9 cellular contexts compared by ENCODE assay signal in the genomic region with DNA sequence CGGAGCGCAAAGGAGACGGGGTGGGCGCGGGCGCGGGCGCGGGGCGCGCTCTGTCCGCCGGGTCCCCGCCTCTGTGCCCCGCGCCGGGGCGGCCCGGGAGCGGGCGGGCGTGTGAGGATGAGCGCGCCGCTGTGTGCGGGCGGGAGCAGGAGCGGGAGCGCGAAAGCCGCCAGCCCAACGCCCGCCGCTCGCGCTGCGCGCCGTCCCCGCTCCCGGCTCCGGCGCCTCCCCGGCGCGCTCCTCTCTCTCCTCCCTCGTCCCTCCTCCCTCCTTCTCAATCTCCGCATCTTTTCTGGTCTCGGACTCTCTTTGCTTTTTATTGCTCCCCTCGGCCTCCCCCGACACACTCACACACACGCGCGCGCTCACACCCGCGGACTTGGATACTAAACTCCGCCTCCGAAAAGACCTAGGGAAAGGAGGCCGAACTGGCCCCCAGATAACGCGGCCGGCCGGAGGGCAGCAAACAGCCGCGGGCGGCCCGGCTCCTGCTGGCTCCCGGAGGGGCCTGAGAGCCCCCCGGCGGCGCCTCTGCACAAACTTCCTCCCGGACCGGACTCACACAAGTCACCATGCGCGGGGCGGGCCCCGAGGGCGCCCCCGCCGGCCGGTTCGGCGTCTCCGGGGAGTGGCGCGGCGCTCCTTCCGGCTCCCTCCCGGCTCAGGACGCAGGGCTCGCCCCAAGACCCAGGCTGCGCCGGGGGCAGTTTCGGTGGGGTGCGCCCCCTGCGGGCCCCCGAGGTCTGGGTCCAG. TPM values are rescaled to one million over a fixed set of nuclear protein-coding genes. Genes with fewer than 3 reads are reported as not detected.
DNase-seq lines count a peak whose midpoint lies in the region; ATAC-seq and TF ChIP-seq lines count a peak whose summit lies in the region.
"Had no signal": no experiment of that assay in that cellular context is flagged by ENCODE, and none has a peak within 500 bp of the region (broad histone marks: within the 10 kb centered on the region; RNA-seq: fewer than 3 reads in every experiment).

A gene with protein sequence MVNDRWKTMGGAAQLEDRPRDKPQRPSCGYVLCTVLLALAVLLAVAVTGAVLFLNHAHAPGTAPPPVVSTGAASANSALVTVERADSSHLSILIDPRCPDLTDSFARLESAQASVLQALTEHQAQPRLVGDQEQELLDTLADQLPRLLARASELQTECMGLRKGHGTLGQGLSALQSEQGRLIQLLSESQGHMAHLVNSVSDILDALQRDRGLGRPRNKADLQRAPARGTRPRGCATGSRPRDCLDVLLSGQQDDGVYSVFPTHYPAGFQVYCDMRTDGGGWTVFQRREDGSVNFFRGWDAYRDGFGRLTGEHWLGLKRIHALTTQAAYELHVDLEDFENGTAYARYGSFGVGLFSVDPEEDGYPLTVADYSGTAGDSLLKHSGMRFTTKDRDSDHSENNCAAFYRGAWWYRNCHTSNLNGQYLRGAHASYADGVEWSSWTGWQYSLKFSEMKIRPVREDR (minus strand): TSS at position 596 of the 753 bp plus-strand sequence. CDS start 640 bp downstream, outside the sequence.

- peak; percentile 70 for TF ChIP-seq CTCF in 22Rv1 (IDR thresholded peaks at IDR 0.05)
- TF ChIP-seq CTCF in GM12864 (IDR thresholded peaks at IDR 0.05; ENCODE audit: low read depth, low read length, missing control alignments) = peak; percentile 31
- TF ChIP-seq CTCF in PC-9 (conservative IDR thresholded peaks at IDR 0.05) = peak; percentile 52; the same call in 1 of the 2 replicates

- H3K4me1 ChIP-seq in PC-9 (replicated peaks; ENCODE audit: insufficient read depth) (peaks cover 17% of the 10 kb centered on the region), muscle layer of colon (ENCODE audit: insufficient read depth, low read length) (peaks cover 5% of the 10 kb centered on the region)

- H3K36me3 ChIP-seq in PC-9 (ENCODE audit: low read depth) (no peaks in the 10 kb centered on the region), muscle layer of colon (ENCODE audit: insufficient read depth, low read length) (no peaks in the 10 kb centered on the region)

- CTCF ChIA-PET in PC-9 (lab: Charles Lee) = no interaction called here

- no peak within 1 kb of the TSS for H3K9ac ChIP-seq in muscle layer of colon (ENCODE audit: low read length)

- peak within 1 kb of the TSS; percentile 69 for H3K4me3 Mint-ChIP-seq in dendritic cell treated with granulocyte-macrophage colony-stimulating factor and Interleukin-4, amounts not matched to agents 40 ng/mL and 50 ng/mL, for 4 days

- peaks cover 31% of the 10 kb centered on the region; the same call in 1 of the 2 replicates for H3F3A ChIP-seq in PC-9 (ENCODE audit: insufficient read depth, low read depth)

- no peaks in the 10 kb centered on the region for H3K9me3 Mint-ChIP-seq in dendritic cell treated with granulocyte-macrophage colony-stimulating factor and Interleukin-4, amounts not matched to agents 40 ng/mL and 50 ng/mL, for 4 days

- POLR2A ChIA-PET in PC-9 (lab: Charles Lee; ENCODE audit: unreplicated experiment) = no interaction called here

- peak within 1 kb of the TSS; percentile 98 for H2AFZ ChIP-seq in PC-9

- no peaks in the 10 kb centered on the region for H3K36me3 Mint-ChIP-seq in dendritic cell treated with granulocyte-macrophage colony-stimulating factor and Interleukin-4, amounts not matched to agents 40 ng/mL and 50 ng/mL, for 4 days (ENCODE audit: low read depth)
- H3K36me3 Mint-ChIP-seq: naive thymus-derived CD4-positive, alpha-beta T cell had no signal

- peaks cover 15% of the 10 kb centered on the region for H3K4me1 Mint-ChIP-seq in dendritic cell treated with granulocyte-macrophage colony-stimulating factor and Interleukin-4, amounts not matched to agents 40 ng/mL and 50 ng/mL, for 4 days (ENCODE audit: low read depth)

- H3K4me3 ChIP-seq in GM12864 (ENCODE audit: low read depth, low read length) (peak within 1 kb of the TSS; percentile 37), PC-9 (peak within 1 kb of the TSS; percentile 85), muscle layer of colon (ENCODE audit: low read depth in 1 of 2, low read length in 2 of 2) (peak within 1 kb of the TSS; percentile 38 to 41)

- intact Hi-C loops in PC-9 (cut with micrococcal nuclease; ENCODE audit: unreplicated experiment) = loop anchor here (5.0 kb wide), 1 partner anchor 42 kb away; a partner anchor contains a TSS
- intact Hi-C loops in dendritic cell treated with granulocyte-macrophage colony-stimulating factor and Interleukin-4, amounts not matched to agents 40 ng/mL and 50 ng/mL, for 4 days (cut with micrococcal nuclease) = no loop called here

- H3K27me3 ChIP-seq in PC-9 (ENCODE audit: insufficient read depth, low read depth) (peaks cover 17% of the 10 kb centered on the region; the same call in 1 of the 2 replicates), muscle layer of colon (ENCODE audit: control insufficient read depth in 1 of 2, insufficient read depth in 2 of 2, low read length in 2 of 2) (peaks cover 54 to 85% of the 10 kb centered on the region in 2 donors)

- no peaks in the 10 kb centered on the region for H3K9me2 ChIP-seq in PC-9 (ENCODE audit: insufficient read depth)

- no TSS peak for BruUV-seq in PC-9 (replicated peaks; lab: Mats Ljungman, UMichigan)

- peaks cover 84% of the 10 kb centered on the region for H3K27me3 Mint-ChIP-seq in dendritic cell treated with granulocyte-macrophage colony-stimulating factor and Interleukin-4, amounts not matched to agents 40 ng/mL and 50 ng/mL, for 4 days

- H3K27ac Mint-ChIP-seq in dendritic cell treated with granulocyte-macrophage colony-stimulating factor and Interleukin-4, amounts not matched to agents 40 ng/mL and 50 ng/mL, for 4 days = no peak within 1 kb of the TSS
- H3K27ac Mint-ChIP-seq: naive thymus-derived CD4-positive, alpha-beta T cell had no signal

- no peaks in the 10 kb centered on the region for H4K20me1 ChIP-seq in PC-9 (ENCODE audit: insufficient read depth)

- peak within 1 kb of the TSS; percentile 54 for H3K27ac ChIP-seq in 22Rv1
- no peak within 1 kb of the TSS for H3K27ac ChIP-seq in PC-9
- no peak within 1 kb of the TSS for H3K27ac ChIP-seq in muscle layer of colon (ENCODE audit: low read depth, low read length)

- DNase-seq in GM12864 (ENCODE audit: low read depth) (no peak), PC-9 (peak in 1 of 2 experiments; percentile 57), OCI-M2 (lab: John Stamatoyannopoulos, UW; ENCODE audit: unreplicated experiment) (no peak)

- ATAC-seq in activated CD4-positive, CD25-positive, alpha-beta regulatory T cell treated with anti-CD3 and anti-CD28 coated beads, Interleukin-2, amount 50 U/mL, for 24 hours = no peak
- ATAC-seq in HG03135 (IDR thresholded peaks at IDR 0.05; ENCODE audit: unreplicated experiment) = no peak
- ATAC-seq: naive thymus-derived CD4-positive, alpha-beta T cell had no signal

- peak within 1 kb of the TSS; percentile 85 for H3K4me2 ChIP-seq in PC-9

- H3K79me2 ChIP-seq in PC-9 (ENCODE audit: low read depth) = no peaks in the 10 kb centered on the region

- no peaks in the 10 kb centered on the region for H3K9me3 ChIP-seq in PC-9 (ENCODE audit: insufficient read depth, low read depth)
- H3K9me3 ChIP-seq in muscle layer of colon (ENCODE audit: low read length) = no peaks in the 10 kb centered on the region

RNA-seq across cellular contexts. Expression of the gene that starts here (rescaled TPM):
- 2.7 and 4.1 TPM in 2 replicates for total RNA-seq in PC-9 (2021)
- total RNA-seq: naive thymus-derived CD4-positive, alpha-beta T cell had no signal
